Comparison of ENCODE assay signal across 1 cellular context in genomic region chrX:45806410-45807121, GRCh38.
TF ChIP-seq lines count a peak whose summit lies in the region.

No MANE protein-coding gene starts in this region.

TF ChIP-seq in SK-N-SH, 30 proteins besides CTCF, POLR2A, EP300 and RAD21 (continued from another document):
- TF ChIP-seq IRF3 (IDR thresholded peaks at IDR 0.05; ENCODE audit: low read depth, low read length) (no peak), NFIC (IDR thresholded peaks at IDR 0.05; ENCODE audit: borderline replicate concordance) (peak; percentile 71), GATA2 (CRISPR knock-in tag; IDR thresholded peaks at IDR 0.05) (no peak), USF1 (IDR thresholded peaks at IDR 0.05; ENCODE audit: borderline replicate concordance, low read depth) (peak; percentile 73; the same call in 1 of the 2 replicates), TAF1 (IDR thresholded peaks at IDR 0.05; ENCODE audit: borderline replicate concordance, low read depth, low read length) (peak; percentile 72; the same call in 1 of the 2 replicates), RCOR1 (IDR thresholded peaks at IDR 0.05; ENCODE audit: low read length) (no peak), MXI1 (IDR thresholded peaks at IDR 0.05; ENCODE audit: low read depth, low read length) (no peak)
